ENCODE assay signal across 8 cellular contexts in the genomic region with DNA sequence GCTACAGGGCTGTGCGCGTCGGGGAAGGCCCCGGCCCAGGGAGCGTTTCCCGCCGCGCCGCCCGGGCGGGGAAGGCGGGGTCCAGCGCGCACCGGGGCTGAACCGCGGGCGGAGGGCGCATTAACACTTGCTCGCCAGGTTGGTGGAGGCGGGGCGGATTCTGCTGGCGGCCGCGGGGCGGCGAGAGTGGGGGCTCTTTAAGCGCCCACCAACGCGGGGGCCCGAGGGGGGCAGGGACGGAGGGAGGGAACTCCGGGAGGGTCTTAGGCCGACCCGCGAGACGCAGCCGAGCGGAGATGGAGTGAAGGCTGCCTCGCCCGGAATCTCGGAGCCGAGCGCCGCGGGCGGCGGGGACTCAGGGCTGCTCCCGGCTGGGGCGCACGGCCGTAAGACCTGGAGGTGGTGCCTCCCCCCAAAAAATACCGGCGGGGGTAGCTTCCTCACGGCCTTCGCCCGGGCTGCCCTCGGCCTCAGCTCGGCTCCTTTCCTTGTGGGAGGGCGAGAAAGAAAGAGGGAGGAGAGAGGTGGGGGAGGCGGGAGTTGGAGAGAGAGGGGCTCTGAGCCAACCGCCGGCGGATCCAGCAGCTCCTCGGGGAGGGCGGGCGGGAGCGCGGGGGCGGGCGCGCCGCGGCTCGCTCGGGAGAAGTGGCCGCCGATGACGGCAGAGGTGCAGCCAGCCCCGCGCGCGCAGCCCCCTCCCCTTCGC. TPM values are rescaled to one million over a fixed set of nuclear protein-coding genes. Genes with fewer than 3 reads are reported as not detected.
DNase-seq lines count a peak whose midpoint lies in the region; ATAC-seq and TF ChIP-seq lines count a peak whose summit lies in the region.

No MANE protein-coding gene starts in this region.

- H4K20me1 ChIP-seq in fibroblast of lung (ENCODE audit: control insufficient read depth, extremely low read depth, insufficient read depth, low read length) = peaks cover 5% of the 10 kb centered on the region

- H3K9me3 Mint-ChIP-seq in activated T-helper 2 cell treated with anti-CD3 and anti-CD28 coated beads, Interferon-gamma antibody, Interleukin-2, Interleukin-4, amounts not matched to agents 10 μg/mL and 5 μg/mL and 100 μg/mL, durations not matched to agents 14 hours and 24 hours and 36 hours = no peaks in the 10 kb centered on the region

- peaks cover 16% of the 10 kb centered on the region for H3K4me1 Mint-ChIP-seq in activated T-helper 2 cell treated with anti-CD3 and anti-CD28 coated beads, Interferon-gamma antibody, Interleukin-2, Interleukin-4, amounts not matched to agents 10 μg/mL and 5 μg/mL and 100 μg/mL, durations not matched to agents 14 hours and 24 hours and 36 hours (ENCODE audit: low read depth)

- H3K27ac Mint-ChIP-seq in activated T-helper 2 cell treated with anti-CD3 and anti-CD28 coated beads, Interferon-gamma antibody, Interleukin-2, Interleukin-4, amounts not matched to agents 10 μg/mL and 5 μg/mL and 100 μg/mL, durations not matched to agents 14 hours and 24 hours and 36 hours = no peak overlapping the region

- TF ChIP-seq CTCF in fibroblast of lung (conservative IDR thresholded peaks at IDR 0.05 in 1 of 2, IDR thresholded peaks at IDR 0.05 in 1 of 2; ENCODE audit: low read depth in 1 of 2, low read length in 2 of 2) (peak in 1 of 2 donors; percentile 7), omental fat pad (IDR thresholded peaks at IDR 0.05) (no peak), GM10248 (IDR thresholded peaks at IDR 0.05; ENCODE audit: control extremely low read depth, extremely low read depth, low read depth, missing control alignments) (no peak)

- H3K36me3 Mint-ChIP-seq in activated T-helper 2 cell treated with anti-CD3 and anti-CD28 coated beads, Interferon-gamma antibody, Interleukin-2, Interleukin-4, amounts not matched to agents 10 μg/mL and 5 μg/mL and 100 μg/mL, durations not matched to agents 14 hours and 24 hours and 36 hours (ENCODE audit: low read depth) = peaks cover 3% of the 10 kb centered on the region

- peak; percentile 25 for ATAC-seq in omental fat pad (ENCODE audit: low FRiP score)
- ATAC-seq in HG02588 (IDR thresholded peaks at IDR 0.05; ENCODE audit: unreplicated experiment) = no peak

- H3K4me2 ChIP-seq in fibroblast of lung (ENCODE audit: extremely low read depth, insufficient read depth, low read length) = peak overlapping the region; percentile 75

- H3K27ac ChIP-seq in fibroblast of lung (ENCODE audit: insufficient read depth, low read length) = peak overlapping the region; percentile 97

- DNase-seq in DMS79 treated with DMSO at 0.1 percent for 48 hours (lab: John Stamatoyannopoulos, UW) (peak; percentile 22), NCI-H69 (lab: John Stamatoyannopoulos, UW) (peak; percentile 44), fibroblast of lung (ENCODE audit: low read depth in 2 of 2) (peak; percentile 93 to 96), omental fat pad (ENCODE audit: low spot score) (no peak), GM10248 (ENCODE audit: extremely low spot score) (no peak), NCI-H2171 (lab: John Stamatoyannopoulos, UW) (no peak)
- DNase-seq in activated T-helper 2 cell treated with anti-CD3 and anti-CD28 coated beads, Interferon-gamma antibody, Interleukin-2, Interleukin-4, amounts not matched to agents 10 μg/mL and 5 μg/mL and 100 μg/mL, durations not matched to agents 14 hours and 24 hours and 36 hours (ENCODE audit: low spot score) = no peak

- H3K4me3 Mint-ChIP-seq in activated T-helper 2 cell treated with anti-CD3 and anti-CD28 coated beads, Interferon-gamma antibody, Interleukin-2, Interleukin-4, amounts not matched to agents 10 μg/mL and 5 μg/mL and 100 μg/mL, durations not matched to agents 14 hours and 24 hours and 36 hours (ENCODE audit: low read depth) = no peak overlapping the region

- H2AFZ ChIP-seq in fibroblast of lung (ENCODE audit: low read length) = no peak overlapping the region

- H3K27me3 ChIP-seq in fibroblast of lung (ENCODE audit: control insufficient read depth, insufficient read depth, low read length) = no peaks in the 10 kb centered on the region

- H3K4me1 ChIP-seq in fibroblast of lung (ENCODE audit: control insufficient read depth, extremely low read depth, insufficient read depth, low read length) = peaks cover 5% of the 10 kb centered on the region

- peak overlapping the region; percentile 74 to 99 (median 82) for H3K4me3 ChIP-seq in fibroblast of lung (replicated peaks in 1 of 4; ENCODE audit: control extremely low read depth in 1 of 4, insufficient read depth in 1 of 4, low read depth in 3 of 4, low read length in 4 of 4)

- intact Hi-C loops in activated T-helper 2 cell treated with anti-CD3 and anti-CD28 coated beads, Interferon-gamma antibody, Interleukin-2, Interleukin-4, amounts not matched to agents 10 μg/mL and 5 μg/mL and 100 μg/mL, durations not matched to agents 14 hours and 24 hours and 36 hours (cut with micrococcal nuclease) = loop anchor here (2.0 to 5.0 kb wide), 2 partner anchors 13 to 223 kb away; no protein-coding TSS in a partner anchor

- H3K36me3 ChIP-seq in fibroblast of lung (ENCODE audit: control insufficient read depth, insufficient read depth, low read length) = peaks cover 20% of the 10 kb centered on the region

- peaks cover 61% of the 10 kb centered on the region for H3K27me3 Mint-ChIP-seq in activated T-helper 2 cell treated with anti-CD3 and anti-CD28 coated beads, Interferon-gamma antibody, Interleukin-2, Interleukin-4, amounts not matched to agents 10 μg/mL and 5 μg/mL and 100 μg/mL, durations not matched to agents 14 hours and 24 hours and 36 hours (ENCODE audit: low read depth)

- CTCF ChIA-PET in GM10248 (lab: Yijun Ruan, JAX) = interaction anchor here (1.3 to 1.4 kb wide), 2 partner anchors 8 to 17 kb away, joined by 3 to 4 read pairs; no protein-coding TSS in a partner anchor

- POLR2A ChIA-PET in GM10248 (lab: Yijun Ruan, JAX) = no interaction called here

- peaks cover 83% of the 10 kb centered on the region for H3K79me2 ChIP-seq in fibroblast of lung (ENCODE audit: control insufficient read depth, insufficient read depth, low read length)

- H3K9me3 ChIP-seq in fibroblast of lung (ENCODE audit: control insufficient read depth, insufficient read depth, low read depth, low read length) = no peaks in the 10 kb centered on the region

- H3K9ac ChIP-seq in fibroblast of lung (ENCODE audit: insufficient read depth, low read length) = peak overlapping the region; percentile 95

RNA-seq across cellular contexts. Expression of a gene that starts 0.4 kb away (rescaled TPM):
- total RNA-seq in fibroblast of lung (15.9 and 31.5 TPM in 2 replicates), omental fat pad (1 to 10 TPM in 3 of 4 donors, under 1 TPM in 1; 0.88 to 6.6 (median 1.4) TPM)
- 14.0 and 38.5 TPM in 2 replicates for polyA plus RNA-seq in fibroblast of lung
- 19.3 and 43.8 TPM in 2 replicates for polyA plus RNA-seq in fibroblast of lung (2012)
- polyA minus RNA-seq in fibroblast of lung (ENCODE audit: low replicate concordance) = 16.2 and 35.9 TPM in 2 replicates
- total RNA-seq in activated T-helper 2 cell treated with anti-CD3 and anti-CD28 coated beads, Interferon-gamma antibody, Interleukin-2, Interleukin-4, amounts not matched to agents 10 μg/mL and 5 μg/mL and 100 μg/mL, durations not matched to agents 14 hours and 24 hours and 36 hours = not detected in 2 replicates

RNA-seq across cellular contexts. Expression of a gene that starts 45.1 kb away (rescaled TPM):
- total RNA-seq in fibroblast of lung (13.6 and 19.3 TPM in 2 replicates), omental fat pad (10 to 100 TPM in 1 of 4 donors, 1 to 10 TPM in 3; 6.4 to 20.2 (median 9.1) TPM)
- 11.4 and 13.1 TPM in 2 replicates for polyA plus RNA-seq in fibroblast of lung
- polyA plus RNA-seq in fibroblast of lung (2012) = 9.3 and 9.7 TPM in 2 replicates
- polyA minus RNA-seq in fibroblast of lung (ENCODE audit: low replicate concordance) = 5.9 and 16.3 TPM in 2 replicates
- total RNA-seq in activated T-helper 2 cell treated with anti-CD3 and anti-CD28 coated beads, Interferon-gamma antibody, Interleukin-2, Interleukin-4, amounts not matched to agents 10 μg/mL and 5 μg/mL and 100 μg/mL, durations not matched to agents 14 hours and 24 hours and 36 hours = 21.9 and 22.8 TPM in 2 replicates

RNA-seq across cellular contexts. Expression of a gene that starts 56.7 kb away (rescaled TPM):
- total RNA-seq in fibroblast of lung = 0.26 and 0.50 TPM in 2 replicates
- 1.1 and 1.5 TPM in 2 replicates for polyA plus RNA-seq in fibroblast of lung
- 4.5 and 7.2 TPM in 2 replicates for polyA plus RNA-seq in fibroblast of lung (2012)
- polyA minus RNA-seq in fibroblast of lung (ENCODE audit: low replicate concordance) = 1.6 and 1.9 TPM in 2 replicates
- under 1 TPM; 0.25 to 0.72 (median 0.38) TPM for total RNA-seq in omental fat pad
- 0.07 TPM in 1 of 2 replicates, not detected in the other for total RNA-seq in activated T-helper 2 cell treated with anti-CD3 and anti-CD28 coated beads, Interferon-gamma antibody, Interleukin-2, Interleukin-4, amounts not matched to agents 10 μg/mL and 5 μg/mL and 100 μg/mL, durations not matched to agents 14 hours and 24 hours and 36 hours

Comparison
In these comparisons a context has a peak if more than half of its experiments do, and no peak if none do; other contexts are left out.
1. DNase-seq: peak in DMS79 treated with DMSO at 0.1 percent for 48 hours (single experiment), NCI-H69 (single experiment) and fibroblast of lung (2 of 2); none in omental fat pad (single experiment), GM10248 (single experiment), activated T-helper 2 cell treated with anti-CD3 and anti-CD28 coated beads, Interferon-gamma antibody, Interleukin-2, Interleukin-4, amounts not matched to agents 10 μg/mL and 5 μg/mL and 100 μg/mL, durations not matched to agents 14 hours and 24 hours and 36 hours (single experiment) and NCI-H2171 (single experiment).